Comparison of ENCODE assay signal across 1 cellular context in genomic region chr17:69047368-69048263, GRCh38.
TF ChIP-seq lines count a peak whose summit lies in the region.

No MANE protein-coding gene starts in this region.

TF ChIP-seq in HepG2, 621 proteins besides CTCF, POLR2A, EP300 and RAD21 (continued from another document and continues in another):
- no peak; the same call in 1 of the 2 replicates for TF ChIP-seq ZNF275 (CRISPR knock-in tag; IDR thresholded peaks at IDR 0.05; ENCODE audit: borderline replicate concordance)
- TF ChIP-seq JUNB (CRISPR knock-in tag; IDR thresholded peaks at IDR 0.05; ENCODE audit: borderline replicate concordance) = peak; percentile 88; the same call in 1 of the 2 replicates
- TF ChIP-seq ZNF136 (CRISPR knock-in tag; IDR thresholded peaks at IDR 0.05; ENCODE audit: low read depth) = peak; percentile 89
- TF ChIP-seq NFE2 (CRISPR knock-in tag; IDR thresholded peaks at IDR 0.05) = no peak
- no peak for TF ChIP-seq ZBTB20 (CRISPR knock-in tag; IDR thresholded peaks at IDR 0.05; ENCODE audit: borderline replicate concordance, low read depth)
- no peak for TF ChIP-seq ZBTB40 (IDR thresholded peaks at IDR 0.05)
- no peak; the same call in 1 of the 2 replicates for TF ChIP-seq ZBTB40 (CRISPR knock-in tag; IDR thresholded peaks at IDR 0.05)
- TF ChIP-seq SMARCE1 (IDR thresholded peaks at IDR 0.05; ENCODE audit: borderline replicate concordance) = no peak
- no peak for TF ChIP-seq KLF12 (CRISPR knock-in tag; IDR thresholded peaks at IDR 0.05; ENCODE audit: borderline replicate concordance)
- TF ChIP-seq MAZ (IDR thresholded peaks at IDR 0.05; ENCODE audit: borderline replicate concordance, low read depth, low read length) = no peak
- peak; percentile 65 for TF ChIP-seq MAZ (CRISPR knock-in tag; IDR thresholded peaks at IDR 0.05; ENCODE audit: low read depth)
- TF ChIP-seq ZNF670 (CRISPR knock-in tag; IDR thresholded peaks at IDR 0.05; ENCODE audit: borderline replicate concordance) = peak; percentile 76; the same call in 1 of the 2 replicates
- TF ChIP-seq SIN3A (IDR thresholded peaks at IDR 0.05; ENCODE audit: borderline replicate concordance, low read depth, low read length) = 0 out of 2 replicates have a peak, but pooled peaks have one; percentile 22
- peak; percentile 86 for TF ChIP-seq CEBPB (IDR thresholded peaks at IDR 0.05; ENCODE audit: borderline replicate concordance, low read depth, low read length)
- TF ChIP-seq EHMT2 (IDR thresholded peaks at IDR 0.05; ENCODE audit: borderline replicate concordance, low read depth, low read length) = peak; percentile 91
- TF ChIP-seq, protein P1, sequence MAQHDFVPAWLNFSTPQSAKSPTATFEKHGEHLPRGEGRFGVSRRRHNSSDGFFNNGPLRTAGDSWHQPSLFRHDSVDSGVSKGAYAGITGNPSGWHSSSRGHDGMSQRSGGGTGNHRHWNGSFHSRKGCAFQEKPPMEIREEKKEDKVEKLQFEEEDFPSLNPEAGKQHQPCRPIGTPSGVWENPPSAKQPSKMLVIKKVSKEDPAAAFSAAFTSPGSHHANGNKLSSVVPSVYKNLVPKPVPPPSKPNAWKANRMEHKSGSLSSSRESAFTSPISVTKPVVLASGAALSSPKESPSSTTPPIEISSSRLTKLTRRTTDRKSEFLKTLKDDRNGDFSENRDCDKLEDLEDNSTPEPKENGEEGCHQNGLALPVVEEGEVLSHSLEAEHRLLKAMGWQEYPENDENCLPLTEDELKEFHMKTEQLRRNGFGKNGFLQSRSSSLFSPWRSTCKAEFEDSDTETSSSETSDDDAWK (CRISPR knock-in tag; IDR thresholded peaks at IDR 0.05) = no peak
- TF ChIP-seq PCBP2 (optimal IDR thresholded peaks at IDR 0.05; ENCODE audit: low read depth, low read length, poor library complexity, severe bottlenecking) = no peak
- no peak for TF ChIP-seq ZFAT (CRISPR knock-in tag; conservative IDR thresholded peaks at IDR 0.05)
- TF ChIP-seq, protein P2, sequence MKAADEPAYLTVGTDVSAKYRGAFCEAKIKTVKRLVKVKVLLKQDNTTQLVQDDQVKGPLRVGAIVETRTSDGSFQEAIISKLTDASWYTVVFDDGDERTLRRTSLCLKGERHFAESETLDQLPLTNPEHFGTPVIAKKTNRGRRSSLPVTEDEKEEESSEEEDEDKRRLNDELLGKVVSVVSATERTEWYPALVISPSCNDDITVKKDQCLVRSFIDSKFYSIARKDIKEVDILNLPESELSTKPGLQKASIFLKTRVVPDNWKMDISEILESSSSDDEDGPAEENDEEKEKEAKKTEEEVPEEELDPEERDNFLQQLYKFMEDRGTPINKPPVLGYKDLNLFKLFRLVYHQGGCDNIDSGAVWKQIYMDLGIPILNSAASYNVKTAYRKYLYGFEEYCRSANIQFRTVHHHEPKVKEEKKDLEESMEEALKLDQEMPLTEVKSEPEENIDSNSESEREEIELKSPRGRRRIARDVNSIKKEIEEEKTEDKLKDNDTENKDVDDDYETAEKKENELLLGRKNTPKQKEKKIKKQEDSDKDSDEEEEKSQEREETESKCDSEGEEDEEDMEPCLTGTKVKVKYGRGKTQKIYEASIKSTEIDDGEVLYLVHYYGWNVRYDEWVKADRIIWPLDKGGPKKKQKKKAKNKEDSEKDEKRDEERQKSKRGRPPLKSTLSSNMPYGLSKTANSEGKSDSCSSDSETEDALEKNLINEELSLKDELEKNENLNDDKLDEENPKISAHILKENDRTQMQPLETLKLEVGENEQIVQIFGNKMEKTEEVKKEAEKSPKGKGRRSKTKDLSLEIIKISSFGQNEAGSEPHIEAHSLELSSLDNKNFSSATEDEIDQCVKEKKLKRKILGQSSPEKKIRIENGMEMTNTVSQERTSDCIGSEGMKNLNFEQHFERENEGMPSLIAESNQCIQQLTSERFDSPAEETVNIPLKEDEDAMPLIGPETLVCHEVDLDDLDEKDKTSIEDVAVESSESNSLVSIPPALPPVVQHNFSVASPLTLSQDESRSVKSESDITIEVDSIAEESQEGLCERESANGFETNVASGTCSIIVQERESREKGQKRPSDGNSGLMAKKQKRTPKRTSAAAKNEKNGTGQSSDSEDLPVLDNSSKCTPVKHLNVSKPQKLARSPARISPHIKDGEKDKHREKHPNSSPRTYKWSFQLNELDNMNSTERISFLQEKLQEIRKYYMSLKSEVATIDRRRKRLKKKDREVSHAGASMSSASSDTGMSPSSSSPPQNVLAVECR (CRISPR knock-in tag; IDR thresholded peaks at IDR 0.05; ENCODE audit: borderline replicate concordance) = peak; percentile 41; the same call in 1 of the 2 replicates
- peak; percentile 38; the same call in 1 of the 2 replicates for TF ChIP-seq TSC22D2 (CRISPR knock-in tag; IDR thresholded peaks at IDR 0.05; ENCODE audit: borderline replicate concordance)
- peak; percentile 53; the same call in 1 of the 2 replicates for TF ChIP-seq ZNF788 (CRISPR knock-in tag; IDR thresholded peaks at IDR 0.05; ENCODE audit: borderline replicate concordance)
- no peak for TF ChIP-seq HNRNPUL1 (IDR thresholded peaks at IDR 0.05; ENCODE audit: low read depth, low read length)
- TF ChIP-seq ZBTB21 (CRISPR knock-in tag; IDR thresholded peaks at IDR 0.05) = no peak
- TF ChIP-seq, protein P3, sequence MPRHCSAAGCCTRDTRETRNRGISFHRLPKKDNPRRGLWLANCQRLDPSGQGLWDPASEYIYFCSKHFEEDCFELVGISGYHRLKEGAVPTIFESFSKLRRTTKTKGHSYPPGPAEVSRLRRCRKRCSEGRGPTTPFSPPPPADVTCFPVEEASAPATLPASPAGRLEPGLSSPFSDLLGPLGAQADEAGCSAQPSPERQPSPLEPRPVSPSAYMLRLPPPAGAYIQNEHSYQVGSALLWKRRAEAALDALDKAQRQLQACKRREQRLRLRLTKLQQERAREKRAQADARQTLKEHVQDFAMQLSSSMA (CRISPR knock-in tag; IDR thresholded peaks at IDR 0.05) = no peak
- TF ChIP-seq HOXD1 (CRISPR knock-in tag; IDR thresholded peaks at IDR 0.05) = peak; percentile 100
- 0 out of 2 replicates have a peak, but pooled peaks have one; percentile 56 for TF ChIP-seq ZSCAN30 (CRISPR knock-in tag; IDR thresholded peaks at IDR 0.05)
- TF ChIP-seq ZNF354B (CRISPR knock-in tag; IDR thresholded peaks at IDR 0.05) = no peak
- no peak for TF ChIP-seq ZNF83 (CRISPR knock-in tag; IDR thresholded peaks at IDR 0.05; ENCODE audit: borderline replicate concordance)
- TF ChIP-seq ZNF282 (IDR thresholded peaks at IDR 0.05; ENCODE audit: partially characterized antibody) = no peak
- TF ChIP-seq, protein P4, sequence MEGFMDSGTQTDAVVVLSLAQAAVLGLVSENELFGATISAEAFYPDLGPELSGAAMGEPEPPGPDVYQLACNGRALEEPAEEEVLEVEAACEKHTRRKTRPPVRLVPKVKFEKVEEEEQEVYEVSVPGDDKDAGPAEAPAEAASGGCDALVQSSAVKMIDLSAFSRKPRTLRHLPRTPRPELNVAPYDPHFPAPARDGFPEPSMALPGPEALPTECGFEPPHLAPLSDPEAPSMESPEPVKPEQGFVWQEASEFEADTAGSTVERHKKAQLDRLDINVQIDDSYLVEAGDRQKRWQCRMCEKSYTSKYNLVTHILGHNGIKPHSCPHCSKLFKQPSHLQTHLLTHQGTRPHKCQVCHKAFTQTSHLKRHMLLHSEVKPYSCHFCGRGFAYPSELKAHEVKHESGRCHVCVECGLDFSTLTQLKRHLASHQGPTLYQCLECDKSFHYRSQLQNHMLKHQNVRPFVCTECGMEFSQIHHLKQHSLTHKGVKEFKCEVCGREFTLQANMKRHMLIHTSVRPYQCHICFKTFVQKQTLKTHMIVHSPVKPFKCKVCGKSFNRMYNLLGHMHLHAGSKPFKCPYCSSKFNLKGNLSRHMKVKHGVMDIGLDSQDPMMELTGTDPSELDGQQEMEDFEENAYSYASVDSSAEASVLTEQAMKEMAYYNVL (CRISPR knock-in tag; IDR thresholded peaks at IDR 0.05; ENCODE audit: borderline replicate concordance) = peak; percentile 99
- TF ChIP-seq CBFB (CRISPR knock-in tag; IDR thresholded peaks at IDR 0.05) = no peak
- no peak for TF ChIP-seq LRRFIP1 (CRISPR knock-in tag; conservative IDR thresholded peaks at IDR 0.05)
- TF ChIP-seq, protein P5, sequence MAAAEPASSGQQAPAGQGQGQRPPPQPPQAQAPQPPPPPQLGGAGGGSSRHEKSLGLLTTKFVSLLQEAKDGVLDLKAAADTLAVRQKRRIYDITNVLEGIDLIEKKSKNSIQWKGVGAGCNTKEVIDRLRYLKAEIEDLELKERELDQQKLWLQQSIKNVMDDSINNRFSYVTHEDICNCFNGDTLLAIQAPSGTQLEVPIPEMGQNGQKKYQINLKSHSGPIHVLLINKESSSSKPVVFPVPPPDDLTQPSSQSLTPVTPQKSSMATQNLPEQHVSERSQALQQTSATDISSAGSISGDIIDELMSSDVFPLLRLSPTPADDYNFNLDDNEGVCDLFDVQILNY (CRISPR knock-in tag; conservative IDR thresholded peaks at IDR 0.05) = no peak
- no peak for TF ChIP-seq ZSCAN22 (CRISPR knock-in tag; IDR thresholded peaks at IDR 0.05)
